1 cellular context compared by ENCODE assay signal in the genomic region with DNA sequence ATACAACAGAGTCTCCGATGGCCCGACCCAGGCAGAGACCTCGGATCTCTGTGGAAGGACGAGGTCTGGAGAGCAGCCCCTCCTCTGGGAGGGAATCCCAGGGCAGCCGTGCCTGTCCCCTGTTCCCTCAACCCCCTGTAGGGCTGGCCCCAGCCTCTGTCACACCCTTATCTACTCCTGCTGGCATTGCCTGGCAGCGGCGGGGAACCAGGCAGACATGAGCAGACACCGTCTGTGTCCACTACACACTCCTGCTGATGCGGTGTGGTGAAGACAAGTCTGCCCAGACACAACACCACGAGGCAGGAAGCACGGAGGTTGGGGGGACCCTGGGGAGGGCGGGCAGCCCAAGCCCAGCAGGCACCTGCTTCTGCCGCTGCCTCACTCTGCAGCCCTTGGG.
TF ChIP-seq lines count a peak whose summit lies in the region.

No MANE protein-coding gene starts in this region.

TF ChIP-seq in HepG2, 621 proteins besides CTCF, POLR2A, EP300 and RAD21:
- TF ChIP-seq ZNF256 (CRISPR knock-in tag; conservative IDR thresholded peaks at IDR 0.05), result no peak
- TF ChIP-seq ZNF878 (CRISPR knock-in tag; IDR thresholded peaks at IDR 0.05), result no peak
- 0 out of 2 replicates have a peak, but pooled peaks have one; percentile 36 for TF ChIP-seq FOXO4 (CRISPR knock-in tag; conservative IDR thresholded peaks at IDR 0.05)
- no peak for TF ChIP-seq SOX6 (IDR thresholded peaks at IDR 0.05)
- peak; percentile 31; the same call in 1 of the 2 replicates for TF ChIP-seq SOX6 (CRISPR knock-in tag; IDR thresholded peaks at IDR 0.05)
- no peak for TF ChIP-seq ZNF143 (CRISPR knock-in tag; IDR thresholded peaks at IDR 0.05)
- 0 out of 2 replicates have a peak, but pooled peaks have one; percentile 20 for TF ChIP-seq MYC (CRISPR knock-in tag; IDR thresholded peaks at IDR 0.05; ENCODE audit: borderline replicate concordance)
- peak; percentile 13; the same call in 1 of the 2 replicates for TF ChIP-seq SAP130 (CRISPR knock-in tag; IDR thresholded peaks at IDR 0.05; ENCODE audit: low read depth)
- TF ChIP-seq, protein P1, sequence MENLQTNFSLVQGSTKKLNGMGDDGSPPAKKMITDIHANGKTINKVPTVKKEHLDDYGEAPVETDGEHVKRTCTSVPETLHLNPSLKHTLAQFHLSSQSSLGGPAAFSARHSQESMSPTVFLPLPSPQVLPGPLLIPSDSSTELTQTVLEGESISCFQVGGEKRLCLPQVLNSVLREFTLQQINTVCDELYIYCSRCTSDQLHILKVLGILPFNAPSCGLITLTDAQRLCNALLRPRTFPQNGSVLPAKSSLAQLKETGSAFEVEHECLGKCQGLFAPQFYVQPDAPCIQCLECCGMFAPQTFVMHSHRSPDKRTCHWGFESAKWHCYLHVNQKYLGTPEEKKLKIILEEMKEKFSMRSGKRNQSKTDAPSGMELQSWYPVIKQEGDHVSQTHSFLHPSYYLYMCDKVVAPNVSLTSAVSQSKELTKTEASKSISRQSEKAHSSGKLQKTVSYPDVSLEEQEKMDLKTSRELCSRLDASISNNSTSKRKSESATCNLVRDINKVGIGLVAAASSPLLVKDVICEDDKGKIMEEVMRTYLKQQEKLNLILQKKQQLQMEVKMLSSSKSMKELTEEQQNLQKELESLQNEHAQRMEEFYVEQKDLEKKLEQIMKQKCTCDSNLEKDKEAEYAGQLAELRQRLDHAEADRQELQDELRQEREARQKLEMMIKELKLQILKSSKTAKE (CRISPR knock-in tag; IDR thresholded peaks at IDR 0.05; ENCODE audit: borderline replicate concordance), result 0 out of 2 replicates have a peak, but pooled peaks have one; percentile 18
- TF ChIP-seq HNRNPL (IDR thresholded peaks at IDR 0.05; ENCODE audit: low read depth, low read length), result peak; percentile 63; the same call in 1 of the 2 replicates
- peak; percentile 21; the same call in 1 of the 2 replicates for TF ChIP-seq MAX (IDR thresholded peaks at IDR 0.05)
- no peak for TF ChIP-seq SRF (IDR thresholded peaks at IDR 0.05; ENCODE audit: low read depth, low read length)
- peak; percentile 76 for TF ChIP-seq ZNF687 (CRISPR knock-in tag; IDR thresholded peaks at IDR 0.05)
- no peak for TF ChIP-seq KDM5A (IDR thresholded peaks at IDR 0.05; ENCODE audit: borderline replicate concordance, low read length)
- no peak for TF ChIP-seq ZMYM4 (CRISPR knock-in tag; IDR thresholded peaks at IDR 0.05)
- TF ChIP-seq ZSCAN20 (CRISPR knock-in tag; IDR thresholded peaks at IDR 0.05; ENCODE audit: borderline replicate concordance), result no peak
- 0 out of 2 replicates have a peak, but pooled peaks have one; percentile 36 for TF ChIP-seq KDM5B (CRISPR knock-in tag; IDR thresholded peaks at IDR 0.05; ENCODE audit: borderline replicate concordance)
- TF ChIP-seq, protein P2, sequence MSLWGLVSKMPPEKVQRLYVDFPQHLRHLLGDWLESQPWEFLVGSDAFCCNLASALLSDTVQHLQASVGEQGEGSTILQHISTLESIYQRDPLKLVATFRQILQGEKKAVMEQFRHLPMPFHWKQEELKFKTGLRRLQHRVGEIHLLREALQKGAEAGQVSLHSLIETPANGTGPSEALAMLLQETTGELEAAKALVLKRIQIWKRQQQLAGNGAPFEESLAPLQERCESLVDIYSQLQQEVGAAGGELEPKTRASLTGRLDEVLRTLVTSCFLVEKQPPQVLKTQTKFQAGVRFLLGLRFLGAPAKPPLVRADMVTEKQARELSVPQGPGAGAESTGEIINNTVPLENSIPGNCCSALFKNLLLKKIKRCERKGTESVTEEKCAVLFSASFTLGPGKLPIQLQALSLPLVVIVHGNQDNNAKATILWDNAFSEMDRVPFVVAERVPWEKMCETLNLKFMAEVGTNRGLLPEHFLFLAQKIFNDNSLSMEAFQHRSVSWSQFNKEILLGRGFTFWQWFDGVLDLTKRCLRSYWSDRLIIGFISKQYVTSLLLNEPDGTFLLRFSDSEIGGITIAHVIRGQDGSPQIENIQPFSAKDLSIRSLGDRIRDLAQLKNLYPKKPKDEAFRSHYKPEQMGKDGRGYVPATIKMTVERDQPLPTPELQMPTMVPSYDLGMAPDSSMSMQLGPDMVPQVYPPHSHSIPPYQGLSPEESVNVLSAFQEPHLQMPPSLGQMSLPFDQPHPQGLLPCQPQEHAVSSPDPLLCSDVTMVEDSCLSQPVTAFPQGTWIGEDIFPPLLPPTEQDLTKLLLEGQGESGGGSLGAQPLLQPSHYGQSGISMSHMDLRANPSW (CRISPR knock-in tag; IDR thresholded peaks at IDR 0.05; ENCODE audit: borderline replicate concordance), result no peak
- no peak for TF ChIP-seq CBX1 (IDR thresholded peaks at IDR 0.05; ENCODE audit: low read depth)
- no peak for TF ChIP-seq ERF (CRISPR knock-in tag; IDR thresholded peaks at IDR 0.05)
- peak; percentile 42; the same call in 1 of the 2 replicates for TF ChIP-seq ZFX (CRISPR knock-in tag; IDR thresholded peaks at IDR 0.05; ENCODE audit: low read depth)
- no peak for TF ChIP-seq XRCC5 (optimal IDR thresholded peaks at IDR 0.05; ENCODE audit: low read length)
- 0 out of 2 replicates have a peak, but pooled peaks have one; percentile 20 for TF ChIP-seq MTA1 (CRISPR knock-in tag; IDR thresholded peaks at IDR 0.05; ENCODE audit: borderline replicate concordance)
- TF ChIP-seq ZMYM3 (CRISPR knock-in tag; IDR thresholded peaks at IDR 0.05), result 0 out of 2 replicates have a peak, but pooled peaks have one; percentile 8
- no peak for TF ChIP-seq SIN3A (IDR thresholded peaks at IDR 0.05; ENCODE audit: borderline replicate concordance, low read depth, low read length)
- TF ChIP-seq, protein P3, sequence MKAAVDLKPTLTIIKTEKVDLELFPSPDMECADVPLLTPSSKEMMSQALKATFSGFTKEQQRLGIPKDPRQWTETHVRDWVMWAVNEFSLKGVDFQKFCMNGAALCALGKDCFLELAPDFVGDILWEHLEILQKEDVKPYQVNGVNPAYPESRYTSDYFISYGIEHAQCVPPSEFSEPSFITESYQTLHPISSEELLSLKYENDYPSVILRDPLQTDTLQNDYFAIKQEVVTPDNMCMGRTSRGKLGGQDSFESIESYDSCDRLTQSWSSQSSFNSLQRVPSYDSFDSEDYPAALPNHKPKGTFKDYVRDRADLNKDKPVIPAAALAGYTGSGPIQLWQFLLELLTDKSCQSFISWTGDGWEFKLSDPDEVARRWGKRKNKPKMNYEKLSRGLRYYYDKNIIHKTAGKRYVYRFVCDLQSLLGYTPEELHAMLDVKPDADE (CRISPR knock-in tag; IDR thresholded peaks at IDR 0.05), result no peak
